ENCODE assay signal across 8 cellular contexts in the genomic region with DNA sequence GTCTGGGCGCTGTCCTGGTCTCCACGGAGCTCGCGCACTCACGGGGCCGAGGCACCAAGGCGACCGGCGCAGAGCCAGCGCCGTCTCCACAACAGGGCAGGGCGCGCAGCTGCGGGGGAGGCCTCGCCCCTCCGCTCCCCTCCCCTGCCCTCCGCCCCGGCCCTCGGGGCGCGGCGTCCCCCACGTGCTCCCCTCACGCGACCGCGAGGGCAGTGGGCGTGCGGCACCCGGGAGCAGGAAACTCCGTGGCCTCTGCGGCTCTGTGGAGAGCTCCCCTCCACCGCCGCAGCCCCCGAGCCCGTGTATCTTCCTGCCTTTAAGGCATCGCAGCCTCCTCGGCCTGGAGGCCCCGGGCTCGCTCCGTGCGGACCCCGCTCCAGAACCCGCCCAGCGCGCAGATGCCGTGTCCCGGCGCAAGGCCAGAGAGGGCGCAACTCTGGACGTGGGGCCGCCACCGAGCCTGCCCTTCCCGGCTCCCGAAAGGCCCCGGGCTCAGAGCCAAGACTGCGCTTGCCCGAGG. TPM values are rescaled to one million over a fixed set of nuclear protein-coding genes. Genes with fewer than 3 reads are reported as not detected.
A peak's percentile ranks its signal among the peaks of the same experiment; 100 is the strongest.
DNase-seq lines count a peak whose midpoint lies in the region; ATAC-seq and TF ChIP-seq lines count a peak whose summit lies in the region.

No MANE protein-coding gene starts in this region.

- peak in 1 of 2 donors; percentile 25 for TF ChIP-seq POLR2A in gastrocnemius medialis (IDR thresholded peaks at IDR 0.05)

- H3K9me2 ChIP-seq in DOHH2 (replicated peaks; ENCODE audit: control insufficient read depth, low read length) = no peaks in the 10 kb centered on the region
- H3K9me2 ChIP-seq in SU-DHL-6 (replicated peaks; ENCODE audit: insufficient read depth, low read length) = no peaks in the 10 kb centered on the region

- H2AFZ ChIP-seq in SU-DHL-6 (ENCODE audit: low read depth, low read length, severe bottlenecking) = peak overlapping the region; percentile 86

- peaks cover 52% of the 10 kb centered on the region for H3K79me2 ChIP-seq in DOHH2 (ENCODE audit: control insufficient read depth, low read length)
- peaks cover 15% of the 10 kb centered on the region for H3K79me2 ChIP-seq in SU-DHL-6 (ENCODE audit: insufficient read depth, low read length)

- H3K27me3 ChIP-seq in DOHH2 (ENCODE audit: control insufficient read depth, low read length) (no peaks in the 10 kb centered on the region), SU-DHL-6 (ENCODE audit: low read length) (no peaks in the 10 kb centered on the region), ascending aorta (no peaks in the 10 kb centered on the region), gastrocnemius medialis (no peaks in the 10 kb centered on the region)

- H3K27ac ChIP-seq in DOHH2 (ENCODE audit: low read depth, low read length) (peak overlapping the region; percentile 85), SU-DHL-6 (ENCODE audit: low read depth, low read length) (peak overlapping the region; percentile 91), ascending aorta (peak overlapping the region; percentile 85 to 88), gastrocnemius medialis (peak overlapping the region; percentile 90 to 98 (median 94))

- intact Hi-C loops in ascending aorta (cut with DNase I) (loop anchor here (1.0 kb wide), 3 partner anchors 17 to 52 kb away; partner anchors contain the start of genes ANAPC2, SSNA1 and TPRN), gastrocnemius medialis (cut with DNase I; ENCODE audit: low total_unique reads) (loop anchor here (2.0 to 5.0 kb wide), 3 partner anchors 28 to 52 kb away; partner anchors contain the start of genes ANAPC2, SSNA1 and TPRN)

- peaks cover 62% of the 10 kb centered on the region for H3K4me1 ChIP-seq in DOHH2 (ENCODE audit: control insufficient read depth, low read length)
- peaks cover 13 to 31% of the 10 kb centered on the region in 2 donors for H3K4me1 ChIP-seq in ascending aorta
- peaks cover 62 to 83% of the 10 kb centered on the region in 2 donors for H3K4me1 ChIP-seq in gastrocnemius medialis

- DNase-seq in HT-29 (ENCODE audit: low spot score) = peak; percentile 69
- peak in 1 of 2 donors; percentile 85 for DNase-seq in ascending aorta (ENCODE audit: low spot score in 2 of 2)
- peak in 47 of 51 donors; percentile 36 to 94 (median 77) for DNase-seq in hypothalamus (lab: John Stamatoyannopoulos, UW)
- DNase-seq in gastrocnemius medialis = peak; percentile 56 to 70
- DNase-seq in HuH-7.5 (ENCODE audit: low spot score) = no peak

- H3K4me2 ChIP-seq in DOHH2 (ENCODE audit: low read length) = peak overlapping the region; percentile 66
- H3K4me2 ChIP-seq in SU-DHL-6 (ENCODE audit: low read depth, low read length, poor library complexity, severe bottlenecking) = peak overlapping the region; percentile 83

- H3K36me3 ChIP-seq in DOHH2 (ENCODE audit: control insufficient read depth, low read length) = peaks cover 29% of the 10 kb centered on the region
- peaks cover 8% of the 10 kb centered on the region; the same call in 1 of the 2 replicates for H3K36me3 ChIP-seq in SU-DHL-6 (ENCODE audit: low read length)
- peaks cover 14 to 20% of the 10 kb centered on the region in 2 donors for H3K36me3 ChIP-seq in ascending aorta
- peaks cover 0 to 23% of the 10 kb centered on the region in 2 donors for H3K36me3 ChIP-seq in gastrocnemius medialis

- H3K9ac ChIP-seq in SU-DHL-6 (ENCODE audit: low read length) = peak overlapping the region; percentile 95

- in situ Hi-C loops in gastrocnemius medialis (cut with MboI; ENCODE audit: low sequenced_read_pairs in 4 of 4) = no loop called here

- peaks cover 9% of the 10 kb centered on the region for H3F3A ChIP-seq in DOHH2 (ENCODE audit: control insufficient read depth, insufficient read depth)
- peaks cover 7% of the 10 kb centered on the region; the same call in 1 of the 2 replicates for H3F3A ChIP-seq in SU-DHL-6 (ENCODE audit: insufficient read depth)

- H3K9me3 ChIP-seq in DOHH2 (ENCODE audit: control insufficient read depth, insufficient read depth, low read length) (no peaks in the 10 kb centered on the region), SU-DHL-6 (ENCODE audit: insufficient read depth, low read length) (no peaks in the 10 kb centered on the region), ascending aorta (no peaks in the 10 kb centered on the region), gastrocnemius medialis (no peaks in the 10 kb centered on the region)

- ATAC-seq in GM21367 (IDR thresholded peaks at IDR 0.05; ENCODE audit: unreplicated experiment) (peak; percentile 16), gastrocnemius medialis (peak; percentile 13 to 18)

- TF ChIP-seq CTCF in DOHH2 (IDR thresholded peaks at IDR 0.05; ENCODE audit: low read depth, low read length, poor library complexity, severe bottlenecking) (no peak), SU-DHL-6 (IDR thresholded peaks at IDR 0.05; ENCODE audit: insufficient read depth, low read length, poor library complexity, severe bottlenecking) (no peak), ascending aorta (IDR thresholded peaks at IDR 0.05) (peak in 1 of 3 experiments; percentile 31), gastrocnemius medialis (IDR thresholded peaks at IDR 0.05 in 4 of 5, conservative IDR thresholded peaks at IDR 0.05 in 1 of 5) (peak in 2 of 5 experiments; percentile 9 to 16)

- H4K20me1 ChIP-seq in DOHH2 (ENCODE audit: control insufficient read depth, insufficient read depth, low read depth, low read length) (peaks cover 21% of the 10 kb centered on the region), SU-DHL-6 (ENCODE audit: low read depth, low read length) (peaks cover 9% of the 10 kb centered on the region; the same call in 1 of the 2 replicates)

- peak overlapping the region; percentile 81 for H3K4me3 ChIP-seq in DOHH2 (ENCODE audit: low read length)
- H3K4me3 ChIP-seq in SU-DHL-6 (ENCODE audit: insufficient read depth, low read length, poor library complexity, severe bottlenecking) = peak overlapping the region; percentile 85
- H3K4me3 ChIP-seq in ascending aorta = peak overlapping the region; percentile 51 to 73
- peak overlapping the region; percentile 69 to 83 (median 78) for H3K4me3 ChIP-seq in gastrocnemius medialis

RNA-seq across cellular contexts. Expression of gene TUBB4B, which starts 0.7 kb away (rescaled TPM):
- total RNA-seq in HT-29 (2014; rRNA removed; shearing (Covaris generic)) = 607 and 627 TPM in 2 replicates
- 403 TPM for total RNA-seq in ascending aorta
- 100 to 1,000 TPM; 222 to 495 (median 363) TPM for total RNA-seq in gastrocnemius medialis

RNA-seq across cellular contexts. Expression of gene SLC34A3, which starts 9.7 kb away (rescaled TPM):
- total RNA-seq in HT-29 (2014; rRNA removed; shearing (Covaris generic)) = 0.15 TPM in 1 of 2 replicates, not detected in the other
- total RNA-seq in ascending aorta = not detected
- total RNA-seq in gastrocnemius medialis = not detected

RNA-seq across cellular contexts. Expression of gene STPG3, which starts 10.7 kb away (rescaled TPM):
- total RNA-seq in HT-29 (2014; rRNA removed; shearing (Covaris generic)) = not detected in 2 replicates
- total RNA-seq in ascending aorta (not detected), gastrocnemius medialis (not detected)

RNA-seq across cellular contexts. Expression of gene RNF224, which starts 13.1 kb away (rescaled TPM):
- 0.38 TPM in 1 of 2 replicates, not detected in the other for total RNA-seq in HT-29 (2014; rRNA removed; shearing (Covaris generic))
- total RNA-seq in ascending aorta (not detected), gastrocnemius medialis (not detected)

RNA-seq across cellular contexts. Expression of gene NELFB, which starts 14.7 kb away (rescaled TPM):
- 111 and 115 TPM in 2 replicates for total RNA-seq in HT-29 (2014; rRNA removed; shearing (Covaris generic))
- 71.7 TPM for total RNA-seq in ascending aorta
- total RNA-seq in gastrocnemius medialis = 10 to 100 TPM; 21.6 to 61.5 (median 39.4) TPM
